ENCODE assay signal across 5 cellular contexts in genomic region chrX:78543281-78543680, GRCh38.
"Had no signal": no experiment of that assay in that cellular context is flagged by ENCODE, and none has a peak within 500 bp of the region (broad histone marks: within the 10 kb centered on the region; RNA-seq: fewer than 3 reads in every experiment).

No MANE protein-coding gene starts in this region.

- DNase-seq: GDM1, GF-D8 had no signal

- FAIRE-seq: G401.6, GM12892, GM18507 had no signal
